In the genomic region with DNA sequence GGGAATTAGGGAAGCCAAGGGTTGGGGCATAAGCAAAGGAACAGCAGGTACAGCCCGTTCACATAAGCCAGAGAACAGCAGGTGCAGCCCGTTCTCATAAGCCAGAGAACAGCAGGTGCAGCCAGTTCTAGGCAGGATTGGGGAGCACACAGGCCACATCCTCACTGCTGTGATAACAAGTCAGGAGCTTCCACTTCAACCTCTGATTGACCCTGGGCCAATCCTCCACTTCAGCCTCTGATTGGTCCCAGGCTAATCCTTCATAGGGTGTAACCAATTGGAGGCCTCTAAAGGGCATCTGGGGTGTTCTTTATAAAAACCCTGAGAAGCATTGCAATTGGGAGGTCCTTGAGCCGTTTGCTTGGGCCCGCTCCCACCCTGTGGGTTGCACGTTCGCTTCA, we compare ENCODE assay signal across 12 cellular contexts. TPM values are rescaled to one million over a fixed set of nuclear protein-coding genes. Genes with fewer than 3 reads are reported as not detected.
DNase-seq lines count a peak whose midpoint lies in the region; ATAC-seq and TF ChIP-seq lines count a peak whose summit lies in the region.
"Had no signal": no experiment of that assay in that cellular context is flagged by ENCODE, and none has a peak within 500 bp of the region (broad histone marks: within the 10 kb centered on the region; RNA-seq: fewer than 3 reads in every experiment).

No MANE protein-coding gene starts in this region.

- no peak overlapping the region for H3K27ac Mint-ChIP-seq in nephron progenitor cell

- no peak for TF ChIP-seq CTCF in nephron progenitor cell (IDR thresholded peaks at IDR 0.05)

- no peaks in the 10 kb centered on the region for H3K27me3 ChIP-seq in mesendoderm (ENCODE audit: insufficient read depth, low read length, poor library complexity)
- H3K27me3 ChIP-seq: sigmoid colon, upper lobe of left lung had no signal

- H3K4me3 ChIP-seq in mesendoderm (ENCODE audit: low read length), result no peak overlapping the region
- H3K4me3 ChIP-seq: sigmoid colon, upper lobe of left lung had no signal

- no peaks in the 10 kb centered on the region for H3K36me3 ChIP-seq in mesendoderm (ENCODE audit: control insufficient read depth, insufficient read depth, low read length)
- H3K36me3 ChIP-seq: sigmoid colon, upper lobe of left lung had no signal

- H3K4me3 Mint-ChIP-seq in nephron progenitor cell, result no peak overlapping the region

- H2BK5ac ChIP-seq in mesendoderm (ENCODE audit: low read length), result no peak overlapping the region

- no peak overlapping the region for H4K8ac ChIP-seq in mesendoderm (ENCODE audit: low read depth, low read length)

- peaks cover 16% of the 10 kb centered on the region for H3K9me3 Mint-ChIP-seq in nephron progenitor cell

- peaks cover 8% of the 10 kb centered on the region for H3K27me3 Mint-ChIP-seq in nephron progenitor cell (ENCODE audit: low read depth, poor library complexity)

- H3K18ac ChIP-seq in mesendoderm (ENCODE audit: low read length), result no peak overlapping the region

- H3K4me2 ChIP-seq in mesendoderm (ENCODE audit: low read length), result no peak overlapping the region

- no peaks in the 10 kb centered on the region for H3K4me1 ChIP-seq in mesendoderm (ENCODE audit: control insufficient read depth, low read depth, low read length)
- H3K4me1 ChIP-seq: sigmoid colon, upper lobe of left lung had no signal

- H3K56ac ChIP-seq in mesendoderm (ENCODE audit: low read length), result no peak overlapping the region

- no peaks in the 10 kb centered on the region for H3K79me1 ChIP-seq in mesendoderm (ENCODE audit: low read length)

- no peak overlapping the region for H2BK15ac ChIP-seq in mesendoderm (replicated peaks; ENCODE audit: low read depth)

- no peak overlapping the region for H2AK5ac ChIP-seq in mesendoderm (ENCODE audit: low read length)

- DNase-seq in NCI-H146 (lab: John Stamatoyannopoulos, UW), result peak; percentile 42
- DNase-seq in NCI-H146 treated with DMSO at 0.1 percent for 48 hours (lab: John Stamatoyannopoulos, UW; ENCODE audit: unreplicated experiment), result no peak
- DNase-seq in NCI-H1105 treated with DMSO at 0.1 percent for 48 hours (lab: John Stamatoyannopoulos, UW), result peak; percentile 35
- peak; percentile 63 for DNase-seq in SHP77 treated with DMSO at 0.1 percent for 48 hours (lab: John Stamatoyannopoulos, UW)
- DNase-seq in mesendoderm, result peak; percentile 5
- no peak for DNase-seq in dermis blood vessel endothelial cell
- no peak for DNase-seq in nephron progenitor cell
- DNase-seq: amniotic stem cell, GDM1, sigmoid colon, upper lobe of left lung had no signal

- H3K27ac ChIP-seq in mesendoderm (ENCODE audit: low read depth, low read length), result no peak overlapping the region
- H3K27ac ChIP-seq: sigmoid colon, upper lobe of left lung had no signal

- peaks cover 15% of the 10 kb centered on the region for H3K36me3 Mint-ChIP-seq in nephron progenitor cell (ENCODE audit: low read depth)

- no peak overlapping the region for H3K23ac ChIP-seq in mesendoderm (ENCODE audit: low read length)

- no peak overlapping the region for H2BK120ac ChIP-seq in mesendoderm (ENCODE audit: low read depth, low read length)

- WGBS in mesendoderm (ENCODE audit: extremely low coverage, insufficient coverage, low lambda C conversion rate), result no CpG with 5 or more reads among the region's 6 CpGs

- peaks cover 4% of the 10 kb centered on the region for H3K4me1 Mint-ChIP-seq in nephron progenitor cell

- H3K79me2 ChIP-seq in mesendoderm (ENCODE audit: control insufficient read depth, insufficient read depth, low read length), result no peaks in the 10 kb centered on the region

- no peak overlapping the region for H4K5ac ChIP-seq in mesendoderm (ENCODE audit: low read length)

- no peak overlapping the region for H3K9ac ChIP-seq in mesendoderm (ENCODE audit: low read length)

- H3K4ac ChIP-seq in mesendoderm (ENCODE audit: low read depth, low read length), result no peak overlapping the region

- no peak for ATAC-seq in GM19452 (IDR thresholded peaks at IDR 0.05; ENCODE audit: unreplicated experiment)

RNA-seq across cellular contexts. Expression of a gene that starts 27.5 kb away (rescaled TPM):
- 1.3 TPM for polyA plus RNA-seq in mesendoderm (2013, experiment 1 of 2)
- 1.4 TPM for polyA plus RNA-seq in mesendoderm (2013, experiment 2 of 2)
- 0.14 and 0.17 TPM in 2 replicates for total RNA-seq in dermis blood vessel endothelial cell

RNA-seq across cellular contexts. Expression of a gene that starts 31.8 kb away (rescaled TPM):
- polyA plus RNA-seq in mesendoderm (2013, experiment 1 of 2), result 8.2 TPM
- polyA plus RNA-seq in mesendoderm (2013, experiment 2 of 2), result 9.3 TPM
- 68.7 and 68.9 TPM in 2 replicates for total RNA-seq in dermis blood vessel endothelial cell

RNA-seq across cellular contexts. Expression of a gene that starts 58.5 kb away (rescaled TPM):
- polyA plus RNA-seq in mesendoderm (2013, experiment 1 of 2), result 58.4 TPM
- 56.3 TPM for polyA plus RNA-seq in mesendoderm (2013, experiment 2 of 2)
- 53.3 and 59.2 TPM in 2 replicates for total RNA-seq in dermis blood vessel endothelial cell

Comparison
In these comparisons a context has a peak if more than half of its experiments do, and no peak if none do; other contexts are left out.
1. DNase-seq: peak in NCI-H146 (single experiment), NCI-H1105 treated with DMSO at 0.1 percent for 48 hours (single experiment), SHP77 treated with DMSO at 0.1 percent for 48 hours (single experiment) and mesendoderm (single experiment); none in NCI-H146 treated with DMSO at 0.1 percent for 48 hours (single experiment), dermis blood vessel endothelial cell (single experiment) and nephron progenitor cell (single experiment).